16 cellular contexts compared by ENCODE assay signal in the genomic region with DNA sequence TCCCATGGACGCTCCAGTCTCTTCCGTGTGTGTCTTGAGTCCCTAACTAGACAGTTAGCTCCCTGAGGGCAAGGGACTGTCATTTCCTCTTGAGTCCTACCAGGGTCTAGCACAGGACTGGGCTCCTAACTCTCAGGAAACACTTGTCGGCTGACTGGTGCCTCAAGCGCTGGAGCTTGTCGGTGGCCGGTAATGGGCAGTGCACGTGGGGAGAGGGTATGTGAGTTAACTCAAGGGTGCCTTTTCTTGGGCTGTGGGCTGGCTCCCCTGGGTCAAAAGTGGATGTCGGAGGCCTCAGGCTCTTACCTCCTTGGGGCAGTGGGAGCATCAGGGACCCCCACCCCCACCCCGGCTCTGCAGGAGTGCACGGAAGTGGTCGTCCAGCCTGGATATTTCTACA. TPM values are rescaled to one million over a fixed set of nuclear protein-coding genes. Genes with fewer than 3 reads are reported as not detected.
DNase-seq lines count a peak whose midpoint lies in the region; ATAC-seq and TF ChIP-seq lines count a peak whose summit lies in the region.
"Had no signal": no experiment of that assay in that cellular context is flagged by ENCODE, and none has a peak within 500 bp of the region (broad histone marks: within the 10 kb centered on the region; RNA-seq: fewer than 3 reads in every experiment).

No MANE protein-coding gene starts in this region.

- peaks cover 48 to 62% of the 10 kb centered on the region in 2 donors for H3K4me1 ChIP-seq in thyroid gland

- H3K27me3 ChIP-seq in H7 (ENCODE audit: control insufficient read depth, insufficient read depth, low read length) (no peaks in the 10 kb centered on the region), thyroid gland (no peaks in the 10 kb centered on the region)
- H3K27me3 ChIP-seq: MG63 had no signal

- TF ChIP-seq CTCF in thyroid gland (IDR thresholded peaks at IDR 0.05) (no peak), GM13977 (IDR thresholded peaks at IDR 0.05; ENCODE audit: extremely low read depth, insufficient read depth, missing control alignments) (no peak)

- intact Hi-C loops in thyroid gland (cut with DNase I), result no loop called here

- WGBS in thyroid gland, 2 donors, result 84 to 98% methylated on average over 6 to 11 of the region's 11 CpGs

- H3K36me3 Mint-ChIP-seq in activated naive CD4-positive, alpha-beta T cell treated with anti-CD3 and anti-CD28 coated beads, Interleukin-2, amount 50 U/mL, for 24 hours, result peaks cover 6% of the 10 kb centered on the region

- in situ Hi-C loops in GM13977 (cut with MboI; ENCODE audit: low pct_unique_long_range_greater_than_20kb, low sequenced_read_pairs, unreplicated experiment), result no loop called here

- peaks cover 17% of the 10 kb centered on the region for H3K4me1 Mint-ChIP-seq in activated naive CD4-positive, alpha-beta T cell treated with anti-CD3 and anti-CD28 coated beads, Interleukin-2, amount 50 U/mL, for 24 hours

- TF ChIP-seq POLR2A in thyroid gland (IDR thresholded peaks at IDR 0.05), result no peak

- H3K27ac Mint-ChIP-seq in activated naive CD4-positive, alpha-beta T cell treated with anti-CD3 and anti-CD28 coated beads, Interleukin-2, amount 50 U/mL, for 24 hours, result peak overlapping the region; percentile 43

- H3K4me3 Mint-ChIP-seq in activated naive CD4-positive, alpha-beta T cell treated with anti-CD3 and anti-CD28 coated beads, Interleukin-2, amount 50 U/mL, for 24 hours, result no peak overlapping the region
- H3K4me3 Mint-ChIP-seq: CD8-positive, alpha-beta memory T cell had no signal

- peak overlapping the region; percentile 75 to 87 (median 86) for H3K27ac ChIP-seq in thyroid gland

- no peaks in the 10 kb centered on the region for H3K9me3 Mint-ChIP-seq in activated naive CD4-positive, alpha-beta T cell treated with anti-CD3 and anti-CD28 coated beads, Interleukin-2, amount 50 U/mL, for 24 hours
- H3K9me3 Mint-ChIP-seq: CD8-positive, alpha-beta memory T cell had no signal

- no peaks in the 10 kb centered on the region for H3K27me3 Mint-ChIP-seq in activated naive CD4-positive, alpha-beta T cell treated with anti-CD3 and anti-CD28 coated beads, Interleukin-2, amount 50 U/mL, for 24 hours
- H3K27me3 Mint-ChIP-seq: CD8-positive, alpha-beta memory T cell had no signal

- H3K9me3 ChIP-seq in thyroid gland, result no peaks in the 10 kb centered on the region
- H3K9me3 ChIP-seq: MG63 had no signal

- H3K4me3 ChIP-seq in H7 (ENCODE audit: insufficient read depth, low read depth, low read length), result no peak overlapping the region
- no peak overlapping the region for H3K4me3 ChIP-seq in thyroid gland (replicated peaks in 1 of 3)
- H3K4me3 ChIP-seq: MG63 had no signal

- H3K36me3 ChIP-seq in H7 (replicated peaks; ENCODE audit: control insufficient read depth, insufficient read depth, low read length), result peaks cover 7% of the 10 kb centered on the region
- no peaks in the 10 kb centered on the region for H3K36me3 ChIP-seq in thyroid gland
- H3K36me3 ChIP-seq: MG63 had no signal

- DNase-seq in activated naive CD4-positive, alpha-beta T cell treated with anti-CD3 and anti-CD28 coated beads, Interleukin-2, amount 50 U/mL, for 16 hours, result no peak
- DNase-seq in H7, result peak; percentile 43
- peak; percentile 75 for DNase-seq in mesenteric fat pad (ENCODE audit: low spot score)
- no peak for DNase-seq in thyroid gland
- no peak for DNase-seq in GM13977 (ENCODE audit: low spot score)
- DNase-seq: ACHN; CD8-positive, alpha-beta memory T cell; DMS 273 treated with DMSO at 0.1 percent for 48 hours; MG63; NCI-H1092 treated with DMSO at 0.1 percent for 48 hours; NCI-H1694; NCI-H345 had no signal

- no peak for ATAC-seq in GM19463 (IDR thresholded peaks at IDR 0.05; ENCODE audit: unreplicated experiment)

RNA-seq across cellular contexts. Expression of a gene that starts 32.9 kb away (rescaled TPM):
- total RNA-seq in H7 (2014; rRNA removed; shearing (Covaris generic)), result 44.2 and 56.7 TPM in 2 replicates
- 1.6 TPM for total RNA-seq in mesenteric fat pad
- total RNA-seq in thyroid gland, result 1 to 10 TPM; 4.3 to 7.5 (median 6.3) TPM

RNA-seq across cellular contexts. Expression of a gene that starts 38.4 kb away (rescaled TPM):
- total RNA-seq in H7 (2014; rRNA removed; shearing (Covaris generic)), result not detected in 2 replicates
- total RNA-seq in mesenteric fat pad (22.0 TPM), thyroid gland (10 to 100 TPM in 3 of 4 donors, 1 to 10 TPM in 1; 7.5 to 34.5 (median 20.0) TPM)
- total RNA-seq: Daoy, H4 had no signal

RNA-seq across cellular contexts. Expression of a gene that starts 43.4 kb away (rescaled TPM):
- 149 and 155 TPM in 2 replicates for total RNA-seq in H7 (2014; rRNA removed; shearing (Covaris generic))
- total RNA-seq in mesenteric fat pad (82.1 TPM), thyroid gland (100 to 1,000 TPM in 3 of 4 donors, 10 to 100 TPM in 1; 71.9 to 144 (median 123) TPM)

Comparison
In these comparisons a context has a peak if more than half of its experiments do, and no peak if none do; other contexts are left out.
1. DNase-seq: peak in H7 (single experiment) and mesenteric fat pad (single experiment); none in activated naive CD4-positive, alpha-beta T cell treated with anti-CD3 and anti-CD28 coated beads, Interleukin-2, amount 50 U/mL, for 16 hours (single experiment), thyroid gland (0 of 2) and GM13977 (single experiment).